Comparison of ENCODE assay signal across 1 cellular context in the genomic region with DNA sequence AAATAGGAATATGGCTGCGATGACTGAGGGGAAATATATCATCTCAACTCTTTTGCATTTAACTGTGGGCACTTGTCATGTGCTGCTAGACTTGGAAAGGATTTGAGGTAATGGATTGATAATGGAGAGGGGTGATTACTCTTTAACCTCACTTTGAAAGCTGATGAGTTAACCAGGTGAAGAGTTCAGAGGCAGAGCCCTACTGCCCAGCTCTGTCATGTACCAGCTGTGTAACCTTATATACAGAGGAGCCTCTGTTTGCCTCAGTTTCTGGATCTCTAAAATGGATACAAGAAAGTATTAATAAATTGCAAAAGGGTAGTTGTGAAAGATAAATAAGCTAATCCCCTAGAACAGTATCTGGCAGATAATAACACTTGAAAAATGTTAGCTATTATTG.
A peak's percentile ranks its signal among the peaks of the same experiment; 100 is the strongest.
TF ChIP-seq lines count a peak whose summit lies in the region.

No MANE protein-coding gene starts in this region.

TF ChIP-seq in liver, 16 proteins besides CTCF, POLR2A, EP300 and RAD21 (continued from another document):
- TF ChIP-seq, protein P1, sequence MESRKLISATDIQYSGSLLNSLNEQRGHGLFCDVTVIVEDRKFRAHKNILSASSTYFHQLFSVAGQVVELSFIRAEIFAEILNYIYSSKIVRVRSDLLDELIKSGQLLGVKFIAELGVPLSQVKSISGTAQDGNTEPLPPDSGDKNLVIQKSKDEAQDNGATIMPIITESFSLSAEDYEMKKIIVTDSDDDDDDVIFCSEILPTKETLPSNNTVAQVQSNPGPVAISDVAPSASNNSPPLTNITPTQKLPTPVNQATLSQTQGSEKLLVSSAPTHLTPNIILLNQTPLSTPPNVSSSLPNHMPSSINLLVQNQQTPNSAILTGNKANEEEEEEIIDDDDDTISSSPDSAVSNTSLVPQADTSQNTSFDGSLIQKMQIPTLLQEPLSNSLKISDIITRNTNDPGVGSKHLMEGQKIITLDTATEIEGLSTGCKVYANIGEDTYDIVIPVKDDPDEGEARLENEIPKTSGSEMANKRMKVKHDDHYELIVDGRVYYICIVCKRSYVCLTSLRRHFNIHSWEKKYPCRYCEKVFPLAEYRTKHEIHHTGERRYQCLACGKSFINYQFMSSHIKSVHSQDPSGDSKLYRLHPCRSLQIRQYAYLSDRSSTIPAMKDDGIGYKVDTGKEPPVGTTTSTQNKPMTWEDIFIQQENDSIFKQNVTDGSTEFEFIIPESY (IDR thresholded peaks at IDR 0.05), result peak; percentile 20
- TF ChIP-seq GABPA (IDR thresholded peaks at IDR 0.05 in 1 of 2, conservative IDR thresholded peaks at IDR 0.05 in 1 of 2), result no peak
- TF ChIP-seq EGR1 (IDR thresholded peaks at IDR 0.05; ENCODE audit: low read depth in 2 of 2), result no peak
- TF ChIP-seq TAF1 (conservative IDR thresholded peaks at IDR 0.05), result no peak
- TF ChIP-seq HNF4G (IDR thresholded peaks at IDR 0.05), result no peak
- TF ChIP-seq FOXA2 (IDR thresholded peaks at IDR 0.05), result peak; percentile 50
- TF ChIP-seq, protein P2, sequence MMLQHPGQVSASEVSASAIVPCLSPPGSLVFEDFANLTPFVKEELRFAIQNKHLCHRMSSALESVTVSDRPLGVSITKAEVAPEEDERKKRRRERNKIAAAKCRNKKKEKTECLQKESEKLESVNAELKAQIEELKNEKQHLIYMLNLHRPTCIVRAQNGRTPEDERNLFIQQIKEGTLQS (IDR thresholded peaks at IDR 0.05), result no peak
- TF ChIP-seq, protein P3, sequence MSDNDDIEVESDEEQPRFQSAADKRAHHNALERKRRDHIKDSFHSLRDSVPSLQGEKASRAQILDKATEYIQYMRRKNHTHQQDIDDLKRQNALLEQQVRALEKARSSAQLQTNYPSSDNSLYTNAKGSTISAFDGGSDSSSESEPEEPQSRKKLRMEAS (IDR thresholded peaks at IDR 0.05), result peak; percentile 39
- TF ChIP-seq JUND (IDR thresholded peaks at IDR 0.05), result peak in 1 of 2 donors; percentile 48
- TF ChIP-seq RXRA (IDR thresholded peaks at IDR 0.05), result peak; percentile 89 to 90
- peak; percentile 58 to 66 for TF ChIP-seq HNF4A (conservative IDR thresholded peaks at IDR 0.05)
- TF ChIP-seq FOXA1 (IDR thresholded peaks at IDR 0.05), result no peak
TF ChIP-seq in liver: peak in this region for 10.
